ENCODE assay signal across 23 cellular contexts in genomic region chr19:35566738-35567137, GRCh38. TPM values are rescaled to one million over a fixed set of nuclear protein-coding genes. Genes with fewer than 3 reads are reported as not detected.
A peak's percentile ranks its signal among the peaks of the same experiment; 100 is the strongest.
DNase-seq lines count a peak whose midpoint lies in the region; ATAC-seq, FAIRE-seq and TF ChIP-seq lines count a peak whose summit lies in the region.
"Had no signal": no experiment of that assay in that cellular context is flagged by ENCODE, and none has a peak within 500 bp of the region (broad histone marks: within the 10 kb centered on the region; RNA-seq: fewer than 3 reads in every experiment).

No MANE protein-coding gene starts in this region.

- TF ChIP-seq CTCF in A549 (IDR thresholded peaks at IDR 0.05) (no peak), H1 (IDR thresholded peaks at IDR 0.05; ENCODE audit: control extremely low read depth in 1 of 3, insufficient read depth in 1 of 3, low read depth in 1 of 3, low read length in 3 of 3) (no peak), tibial nerve (IDR thresholded peaks at IDR 0.05) (no peak)

- H2BK20ac ChIP-seq in H1 (ENCODE audit: low read length) = no peak overlapping the region

- H3K18ac ChIP-seq in H1 (ENCODE audit: extremely low read depth, low read length) = no peak overlapping the region

- H3K4me3 ChIP-seq in A549 (no peak overlapping the region), H1 (ENCODE audit: extremely low read depth in 1 of 4, insufficient read depth in 2 of 4, low read depth in 3 of 4, low read length in 4 of 4) (no peak overlapping the region), tibial nerve (no peak overlapping the region)
- H3K4me3 ChIP-seq: GM12878, HAP-1 had no signal

- peak; percentile 61 for FAIRE-seq in A549 (lab: Jason Lieb, UNC)
- FAIRE-seq in H1 (lab: Jason Lieb, UNC) = no peak
- FAIRE-seq: GM12878, HTR-8/SVneo had no signal

- H3K23ac ChIP-seq in H1 (ENCODE audit: insufficient read length) = no peak overlapping the region

- no peak overlapping the region for H4K8ac ChIP-seq in H1 (ENCODE audit: extremely low read depth, insufficient read depth, low read length)

- CTCF ChIA-PET in A549 (lab: Yijun Ruan, JAX) = interaction anchor here (1.0 to 5.4 kb wide), 2 partner anchors 18 to 109 kb away, joined by 3 to 37 read pairs; no protein-coding TSS in a partner anchor
- CTCF ChIA-PET in H1 (lab: Charles Lee; ENCODE audit: partially characterized antibody) = interaction anchor here (0.9 to 1.2 kb wide), 3 partner anchors 11 to 15 kb away, joined by 3 read pairs; no protein-coding TSS in a partner anchor

- no peak for ATAC-seq in A549
- ATAC-seq: GM12878 had no signal

- no peaks in the 10 kb centered on the region for H3K79me2 ChIP-seq in H1 (ENCODE audit: control insufficient read depth in 1 of 2, insufficient read depth in 2 of 2, low read length in 2 of 2)

- no peaks in the 10 kb centered on the region for H3K79me1 ChIP-seq in H1 (ENCODE audit: low read depth, low read length)

- no peak overlapping the region for H3K4ac ChIP-seq in H1 (replicated peaks; ENCODE audit: insufficient read length, low read depth, low read length)

- no peak overlapping the region for H2BK15ac ChIP-seq in H1 (ENCODE audit: low read length)

- H2AFZ ChIP-seq in H1 (ENCODE audit: low read length) = no peak overlapping the region

- 51% methylated on average over 7 of the region's 7 CpGs for WGBS in A549 (ENCODE audit: missing lambda C conversion rate)
- WGBS in H1 (ENCODE audit: extremely low coverage in 1 of 2, insufficient coverage in 1 of 2, insufficient read length in 1 of 2, insufficient replicate concordance in 2 of 2, low coverage in 1 of 2, low lambda C conversion rate in 2 of 2, missing lambda C conversion rate in 1 of 2), 2 experiments = 86% methylated on average over 7 of the region's 7 CpGs; no CpG with 5 or more reads in 1 of the 2 experiments
- WGBS in tibial nerve, 2 donors = 82% methylated on average over 7 of the region's 7 CpGs

- H3K36me3 ChIP-seq in H1 (ENCODE audit: control insufficient read depth in 2 of 4, insufficient read depth in 4 of 4, low read length in 3 of 4) = no peaks in the 10 kb centered on the region
- H3K36me3 ChIP-seq in tibial nerve = no peaks in the 10 kb centered on the region
- H3K36me3 ChIP-seq: BE2C, HAP-1 had no signal

- H3K23me2 ChIP-seq in H1 (ENCODE audit: low read depth, low read length) = no peaks in the 10 kb centered on the region

- H3K4me1 ChIP-seq in A549 (no peaks in the 10 kb centered on the region), H1 (replicated peaks in 1 of 4; ENCODE audit: control insufficient read depth in 3 of 4, insufficient read depth in 4 of 4, low read length in 3 of 4) (peaks cover 0 to 4% (median 0%) of the 10 kb centered on the region in 4 experiments; a peak in 1 of 7 replicates), tibial nerve (no peaks in the 10 kb centered on the region)
- H3K4me1 ChIP-seq: BE2C, HAP-1 had no signal

- DNase-seq in A549 (ENCODE audit: low read depth in 1 of 2, low spot score in 1 of 2) = no peak
- peak; percentile 1 for DNase-seq in HuH-7.5 (ENCODE audit: low spot score)
- no peak for DNase-seq in H1 (ENCODE audit: low read depth in 1 of 2, low spot score in 2 of 2)
- DNase-seq in tibial nerve (ENCODE audit: low spot score in 2 of 2) = no peak
- no peak for DNase-seq in NCI-H1048 (lab: John Stamatoyannopoulos, UW)
- DNase-seq: ACHN; BE2C; C1 segment of cervical spinal cord; CD4-positive, CD25-positive, alpha-beta regulatory T cell; CD8-positive, alpha-beta memory T cell; COR-L47; DMS 273 treated with DMSO at 0.1 percent for 48 hours; DMS53; DND-41; EL; GOT3; Karpas-422; KBM-7 had no signal

- no peaks in the 10 kb centered on the region for H4K20me1 ChIP-seq in H1 (replicated peaks in 1 of 2; ENCODE audit: control insufficient read depth in 1 of 2, insufficient read depth in 2 of 2, low read length in 2 of 2)

- H4K91ac ChIP-seq in H1 (replicated peaks; ENCODE audit: insufficient read length, low read length) = no peak overlapping the region

- H2AK5ac ChIP-seq in H1 (ENCODE audit: low read depth, low read length) = no peak overlapping the region

- TF ChIP-seq POLR2A in A549 (IDR thresholded peaks at IDR 0.05; ENCODE audit: low read length) (no peak), H1 (IDR thresholded peaks at IDR 0.05; ENCODE audit: control extremely low read depth in 1 of 2, low read depth in 2 of 2, low read length in 2 of 2) (no peak), tibial nerve (IDR thresholded peaks at IDR 0.05) (no peak)

- H2BK5ac ChIP-seq in H1 (ENCODE audit: low read depth, low read length) = no peak overlapping the region

- POLR2A ChIA-PET in A549 (lab: Yijun Ruan, JAX) = interaction anchor here (0.6 kb wide), 1 partner anchor 20 kb away, joined by 3 read pairs; no protein-coding TSS in a partner anchor
- POLR2A ChIA-PET in H1 (lab: Charles Lee; ENCODE audit: partially characterized antibody) = no interaction called here

- no peak overlapping the region for H3K56ac ChIP-seq in H1 (replicated peaks; ENCODE audit: insufficient read length, low read depth, low read length)

- no peak overlapping the region for H3K14ac ChIP-seq in H1 (ENCODE audit: insufficient read length)

- H3K27ac ChIP-seq in A549 (no peak overlapping the region), H1 (ENCODE audit: low read depth, low read length) (no peak overlapping the region), tibial nerve (no peak overlapping the region)

- H2BK12ac ChIP-seq in H1 (ENCODE audit: low read depth, low read length) = no peak overlapping the region

- H3K4me2 ChIP-seq in A549 (no peak overlapping the region), H1 (ENCODE audit: insufficient read depth in 1 of 2, low read depth in 2 of 2, low read length in 2 of 2) (no peak overlapping the region)

- H3K9ac ChIP-seq in H1 (replicated peaks in 1 of 4; ENCODE audit: extremely low read depth in 1 of 4, low read depth in 3 of 4, low read length in 3 of 4) = no peak overlapping the region

- no peak overlapping the region for H4K5ac ChIP-seq in H1 (ENCODE audit: insufficient read length, low read depth, low read length)

- H3K9me3 ChIP-seq in A549 (no peaks in the 10 kb centered on the region), H1 (ENCODE audit: insufficient read depth in 2 of 2, low read depth in 1 of 2, low read length in 1 of 2) (no peaks in the 10 kb centered on the region), tibial nerve (no peaks in the 10 kb centered on the region)
- H3K9me3 ChIP-seq: BE2C, HAP-1 had no signal

- no peak for TF ChIP-seq EP300 in A549 (IDR thresholded peaks at IDR 0.05)
- TF ChIP-seq EP300 in H1 (IDR thresholded peaks at IDR 0.05; ENCODE audit: borderline replicate concordance in 1 of 2, low read depth in 2 of 2, low read length in 2 of 2) = no peak
- TF ChIP-seq EP300 in tibial nerve (IDR thresholded peaks at IDR 0.05) = no peak

- H3K27me3 ChIP-seq in H1 (replicated peaks in 1 of 4; ENCODE audit: control insufficient read depth in 3 of 4, extremely low read depth in 1 of 4, insufficient read depth in 3 of 4, low read length in 3 of 4) (no peaks in the 10 kb centered on the region; a peak in 2 of 7 replicates), tibial nerve (peaks cover 0 to 26% of the 10 kb centered on the region in 2 donors)

- TF ChIP-seq RAD21 in A549 (conservative IDR thresholded peaks at IDR 0.05 in 1 of 2, IDR thresholded peaks at IDR 0.05 in 1 of 2) (no peak), H1 (IDR thresholded peaks at IDR 0.05 in 1 of 2, conservative IDR thresholded peaks at IDR 0.05 in 1 of 2; ENCODE audit: low read depth in 2 of 2, low read length in 2 of 2) (no peak)

- H2BK120ac ChIP-seq in H1 (replicated peaks; ENCODE audit: low read depth, low read length) = no peak overlapping the region

RNA-seq across cellular contexts. Expression of gene ATP4A, which starts 3.3 kb away (rescaled TPM):
- polyA plus RNA-seq in A549 (2011; rRNA removed) (not detected in 2 replicates), A549 (2017; fragmentation: RNase III; extraction: RNeasy Plus Mini Kit Qiagen cat#74134 plus additional on column Dnase treatment) (0.05 TPM in 1 of 3 replicates, not detected in the others), H1 (2011; rRNA removed) (1.2 and 1.4 TPM in 2 replicates)
- polyA plus RNA-seq in A549 (2012; cell fraction: cytosol; rRNA removed) = 0.03 TPM in 1 of 2 replicates, not detected in the other
- 0.11 and 0.16 TPM in 2 replicates for polyA plus RNA-seq in A549 (2012; cell fraction: nucleus; rRNA removed)
- polyA minus RNA-seq in A549 (2011; rRNA and poly(A)+ RNA removed) = not detected in 2 replicates
- 0.31 and 0.50 TPM in 2 replicates for total RNA-seq in H1 (2021; fragmentation: NEBNext Ultra II Directional; extraction: Animal tissue kit (Norgen Biotek cat#: 25700))
- polyA plus RNA-seq in H1 (2011; cell fraction: cytosol; rRNA removed) = 0.90 TPM
- 1.8 TPM for polyA plus RNA-seq in H1 (2011; cell fraction: nucleus; rRNA removed)
- 0.52 to 0.69 TPM (median 0.65 TPM) in 4 replicates for polyA plus RNA-seq in H1 (2012, experiment 1 of 2)
- 0.45 TPM for polyA plus RNA-seq in H1 (2012, experiment 2 of 2)
- polyA plus RNA-seq in H1 (2013, experiment 1 of 2) = 0.43 TPM
- polyA plus RNA-seq in H1 (2013, experiment 2 of 2) = 0.52 TPM
- polyA minus RNA-seq in H1 (2011; rRNA and poly(A)+ RNA removed) = 0.06 and 0.71 TPM in 2 replicates
- not detected for polyA minus RNA-seq in H1 (2011; cell fraction: cytosol; rRNA and poly(A)+ RNA removed)
- 0.90 TPM for polyA minus RNA-seq in H1 (2011; cell fraction: nucleus; rRNA and poly(A)+ RNA removed)
- under 1 TPM in 1 of 4 donors, not detected in 3; 0.63 TPM for total RNA-seq in tibial nerve
- total RNA-seq: A172; CD4-positive, CD25-positive, alpha-beta regulatory T cell; CD8-positive, alpha-beta memory T cell; G401 had no signal
- polyA plus RNA-seq: CD4-positive, CD25-positive, alpha-beta regulatory T cell; CD8-positive, alpha-beta memory T cell had no signal

RNA-seq across cellular contexts. Expression of gene PMIS2, which starts 19.2 kb away (rescaled TPM):
- polyA plus RNA-seq in A549 (2011; rRNA removed) = not detected in 2 replicates
- polyA plus RNA-seq in A549 (2012; cell fraction: cytosol; rRNA removed) = not detected in 2 replicates
- polyA plus RNA-seq in A549 (2012; cell fraction: nucleus; rRNA removed) = not detected in 2 replicates
- polyA plus RNA-seq in A549 (2017; fragmentation: RNase III; extraction: RNeasy Plus Mini Kit Qiagen cat#74134 plus additional on column Dnase treatment) = not detected in 3 replicates
- not detected in 2 replicates for polyA minus RNA-seq in A549 (2011; rRNA and poly(A)+ RNA removed)
- total RNA-seq in H1 (2021; fragmentation: NEBNext Ultra II Directional; extraction: Animal tissue kit (Norgen Biotek cat#: 25700)) = not detected in 2 replicates
- polyA plus RNA-seq in H1 (2011; rRNA removed) = 0.25 TPM in 1 of 2 replicates, not detected in the other
- not detected for polyA plus RNA-seq in H1 (2011; cell fraction: cytosol; rRNA removed)
- polyA plus RNA-seq in H1 (2011; cell fraction: nucleus; rRNA removed) = not detected
- not detected in 4 replicates for polyA plus RNA-seq in H1 (2012, experiment 1 of 2)
- not detected for polyA plus RNA-seq in H1 (2012, experiment 2 of 2)
- not detected for polyA plus RNA-seq in H1 (2013, experiment 1 of 2)
- polyA plus RNA-seq in H1 (2013, experiment 2 of 2) = not detected
- not detected in 2 replicates for polyA minus RNA-seq in H1 (2011; rRNA and poly(A)+ RNA removed)
- polyA minus RNA-seq in H1 (2011; cell fraction: cytosol; rRNA and poly(A)+ RNA removed) = not detected
- not detected for polyA minus RNA-seq in H1 (2011; cell fraction: nucleus; rRNA and poly(A)+ RNA removed)
- not detected for total RNA-seq in tibial nerve
- total RNA-seq: A172; CD4-positive, CD25-positive, alpha-beta regulatory T cell; CD8-positive, alpha-beta memory T cell; G401; GM12878 had no signal
- polyA plus RNA-seq: CD4-positive, CD25-positive, alpha-beta regulatory T cell; CD8-positive, alpha-beta memory T cell; GM12878 had no signal

RNA-seq across cellular contexts. Expression of gene TMEM147, which starts 21.3 kb away (rescaled TPM):
- polyA plus RNA-seq in A549 (2011; rRNA removed) (335 and 446 TPM in 2 replicates), A549 (2017; fragmentation: RNase III; extraction: RNeasy Plus Mini Kit Qiagen cat#74134 plus additional on column Dnase treatment) (257 to 282 TPM (median 257 TPM) in 3 replicates), H1 (2011; rRNA removed) (372 and 418 TPM in 2 replicates)
- polyA plus RNA-seq in A549 (2012; cell fraction: cytosol; rRNA removed) = 741 and 749 TPM in 2 replicates
- 488 and 490 TPM in 2 replicates for polyA plus RNA-seq in A549 (2012; cell fraction: nucleus; rRNA removed)
- polyA minus RNA-seq in A549 (2011; rRNA and poly(A)+ RNA removed) = 346 and 499 TPM in 2 replicates
- total RNA-seq in H1 (2021; fragmentation: NEBNext Ultra II Directional; extraction: Animal tissue kit (Norgen Biotek cat#: 25700)) = 157 and 159 TPM in 2 replicates
- 257 TPM for polyA plus RNA-seq in H1 (2011; cell fraction: cytosol; rRNA removed)
- 316 TPM for polyA plus RNA-seq in H1 (2011; cell fraction: nucleus; rRNA removed)
- polyA plus RNA-seq in H1 (2012, experiment 1 of 2) = 210 to 273 TPM (median 258 TPM) in 4 replicates
- polyA plus RNA-seq in H1 (2012, experiment 2 of 2) = 369 TPM
- 172 TPM for polyA plus RNA-seq in H1 (2013, experiment 1 of 2)
- polyA plus RNA-seq in H1 (2013, experiment 2 of 2) = 215 TPM
- 274 and 284 TPM in 2 replicates for polyA minus RNA-seq in H1 (2011; rRNA and poly(A)+ RNA removed)
- polyA minus RNA-seq in H1 (2011; cell fraction: cytosol; rRNA and poly(A)+ RNA removed) = 109 TPM
- 72.1 TPM for polyA minus RNA-seq in H1 (2011; cell fraction: nucleus; rRNA and poly(A)+ RNA removed)
- total RNA-seq in tibial nerve = 100 to 1,000 TPM in 1 of 4 donors, 10 to 100 TPM in 3; 63.8 to 103 (median 68.2) TPM

RNA-seq across cellular contexts. Expression of gene GAPDHS, which starts 33.5 kb away (rescaled TPM):
- polyA plus RNA-seq in A549 (2011; rRNA removed) (not detected in 2 replicates), A549 (2017; fragmentation: RNase III; extraction: RNeasy Plus Mini Kit Qiagen cat#74134 plus additional on column Dnase treatment) (not detected in 3 replicates), H1 (2011; rRNA removed) (0.26 and 0.47 TPM in 2 replicates)
- 0.03 TPM in 1 of 2 replicates, not detected in the other for polyA plus RNA-seq in A549 (2012; cell fraction: cytosol; rRNA removed)
- not detected in 2 replicates for polyA plus RNA-seq in A549 (2012; cell fraction: nucleus; rRNA removed)
- polyA minus RNA-seq in A549 (2011; rRNA and poly(A)+ RNA removed) = not detected in 2 replicates
- not detected in 2 replicates for total RNA-seq in H1 (2021; fragmentation: NEBNext Ultra II Directional; extraction: Animal tissue kit (Norgen Biotek cat#: 25700))
- 0.44 TPM for polyA plus RNA-seq in H1 (2011; cell fraction: cytosol; rRNA removed)
- polyA plus RNA-seq in H1 (2011; cell fraction: nucleus; rRNA removed) = 0.44 TPM
- polyA plus RNA-seq in H1 (2012, experiment 1 of 2) = 0.12 to 0.39 TPM (median 0.20 TPM) in 3 of 4 replicates, not detected in the other
- 0.14 TPM for polyA plus RNA-seq in H1 (2012, experiment 2 of 2)
- 0.06 TPM for polyA plus RNA-seq in H1 (2013, experiment 1 of 2)
- not detected for polyA plus RNA-seq in H1 (2013, experiment 2 of 2)
- 0.15 TPM in 1 of 2 replicates, not detected in the other for polyA minus RNA-seq in H1 (2011; rRNA and poly(A)+ RNA removed)
- not detected for polyA minus RNA-seq in H1 (2011; cell fraction: cytosol; rRNA and poly(A)+ RNA removed)
- not detected for polyA minus RNA-seq in H1 (2011; cell fraction: nucleus; rRNA and poly(A)+ RNA removed)
- total RNA-seq in tibial nerve = not detected
- total RNA-seq: A172; CD4-positive, CD25-positive, alpha-beta regulatory T cell; CD8-positive, alpha-beta memory T cell; G401; GM12878 had no signal
- polyA plus RNA-seq: CD4-positive, CD25-positive, alpha-beta regulatory T cell; CD8-positive, alpha-beta memory T cell had no signal

RNA-seq across cellular contexts. Expression of gene SBSN, which starts 38.6 kb away (rescaled TPM):
- polyA plus RNA-seq in A549 (2011; rRNA removed) (0.28 TPM in 2 replicates), A549 (2017; fragmentation: RNase III; extraction: RNeasy Plus Mini Kit Qiagen cat#74134 plus additional on column Dnase treatment) (0.67 to 1.1 TPM (median 0.89 TPM) in 3 replicates), H1 (2011; rRNA removed) (not detected in 2 replicates)
- 0.21 and 0.57 TPM in 2 replicates for polyA plus RNA-seq in A549 (2012; cell fraction: cytosol; rRNA removed)
- 0.18 and 0.44 TPM in 2 replicates for polyA plus RNA-seq in A549 (2012; cell fraction: nucleus; rRNA removed)
- 0.25 and 0.39 TPM in 2 replicates for polyA minus RNA-seq in A549 (2011; rRNA and poly(A)+ RNA removed)
- total RNA-seq in H1 (2021; fragmentation: NEBNext Ultra II Directional; extraction: Animal tissue kit (Norgen Biotek cat#: 25700)) = not detected in 2 replicates
- polyA plus RNA-seq in H1 (2011; cell fraction: cytosol; rRNA removed) = not detected
- not detected for polyA plus RNA-seq in H1 (2011; cell fraction: nucleus; rRNA removed)
- polyA plus RNA-seq in H1 (2012, experiment 1 of 2) = 0.28 TPM in 1 of 4 replicates, not detected in the others
- polyA plus RNA-seq in H1 (2012, experiment 2 of 2) = 0.16 TPM
- polyA plus RNA-seq in H1 (2013, experiment 1 of 2) = not detected
- polyA plus RNA-seq in H1 (2013, experiment 2 of 2) = not detected
- polyA minus RNA-seq in H1 (2011; rRNA and poly(A)+ RNA removed) = not detected in 2 replicates
- polyA minus RNA-seq in H1 (2011; cell fraction: cytosol; rRNA and poly(A)+ RNA removed) = not detected
- polyA minus RNA-seq in H1 (2011; cell fraction: nucleus; rRNA and poly(A)+ RNA removed) = not detected
- total RNA-seq in tibial nerve = not detected
- total RNA-seq: A172; CD4-positive, CD25-positive, alpha-beta regulatory T cell; CD8-positive, alpha-beta memory T cell; G401; GM12878 had no signal
- polyA plus RNA-seq: CD4-positive, CD25-positive, alpha-beta regulatory T cell; CD8-positive, alpha-beta memory T cell had no signal

Comparison
In these comparisons a context has a peak if more than half of its experiments do, and no peak if none do; other contexts are left out.
1. Of the 18 proteins assayed by ChIP-seq in both H1 and A549: peak only in H1: none; only in A549: none; in both: CEBPB; in neither: 17.